Comparison of ENCODE assay signal across 8 cellular contexts in the genomic region with DNA sequence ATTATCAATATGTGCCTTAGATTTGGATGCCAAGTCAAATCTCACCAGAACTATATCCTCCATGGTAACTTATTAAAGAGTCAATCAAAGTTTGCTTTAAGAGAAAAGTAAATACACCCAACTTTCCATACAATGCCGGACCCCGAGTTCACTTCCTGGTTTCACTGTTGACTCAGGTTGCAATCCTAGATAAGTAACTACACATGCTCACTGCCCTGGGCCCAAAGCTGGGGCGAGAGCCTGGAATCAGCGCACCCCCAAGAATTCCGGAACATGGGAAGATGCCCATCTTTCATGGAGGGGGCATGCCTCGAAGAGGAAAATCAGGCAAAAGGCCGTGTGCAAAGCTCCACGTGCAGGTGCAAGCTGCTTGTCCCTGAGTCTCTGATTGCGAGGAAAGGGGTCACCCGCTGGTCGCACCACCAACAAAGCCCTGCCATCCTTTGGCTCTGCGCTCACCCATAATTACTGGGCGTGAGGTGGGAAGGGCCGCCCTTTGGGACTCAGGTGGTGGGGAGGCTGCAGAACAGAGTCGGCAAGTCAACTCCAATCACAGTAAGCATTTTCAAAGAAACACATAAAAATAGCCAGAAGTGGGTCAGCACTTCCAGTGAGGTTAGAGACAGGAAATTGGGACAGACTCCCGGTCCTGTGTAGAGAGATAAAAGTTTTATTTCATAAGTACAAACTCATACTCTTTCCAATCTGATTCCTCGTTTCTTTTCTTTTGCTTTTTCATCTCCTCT.
DNase-seq lines count a peak whose midpoint lies in the region; ATAC-seq, FAIRE-seq and TF ChIP-seq lines count a peak whose summit lies in the region.

No MANE protein-coding gene starts in this region.

- peak overlapping the region; percentile 38 for H3K27ac Mint-ChIP-seq in activated naive CD4-positive, alpha-beta T cell treated with anti-CD3 and anti-CD28 coated beads, Interleukin-2, amount 50 U/mL, for 24 hours
- peak overlapping the region; percentile 72 for H3K27ac Mint-ChIP-seq in memory B cell

- FAIRE-seq in HTR-8/SVneo (lab: Jason Lieb, UNC) (no peak), H54 (lab: Jason Lieb, UNC) (no peak)

- ATAC-seq in memory B cell (ENCODE audit: low read depth) (no peak), HG03095 (IDR thresholded peaks at IDR 0.05; ENCODE audit: unreplicated experiment) (no peak)

- H3K36me3 ChIP-seq in adipocyte (ENCODE audit: control insufficient read depth, insufficient read depth, low read length, severe bottlenecking) (no peaks in the 10 kb centered on the region), uterus (no peaks in the 10 kb centered on the region)

- H3K4me1 ChIP-seq in adipocyte (ENCODE audit: control insufficient read depth, insufficient read depth, low read length): peaks cover 69% of the 10 kb centered on the region
- H3K4me1 ChIP-seq in uterus: peaks cover 7 to 11% of the 10 kb centered on the region in 2 donors

- H3K4me1 Mint-ChIP-seq in activated naive CD4-positive, alpha-beta T cell treated with anti-CD3 and anti-CD28 coated beads, Interleukin-2, amount 50 U/mL, for 24 hours: peaks cover 72% of the 10 kb centered on the region
- peaks cover 46% of the 10 kb centered on the region for H3K4me1 Mint-ChIP-seq in memory B cell

- H3K4me3 ChIP-seq in adipocyte (ENCODE audit: low read length): peak overlapping the region; percentile 68
- H3K4me3 ChIP-seq in uterus: no peak overlapping the region

- no peak for TF ChIP-seq POLR2A in uterus (IDR thresholded peaks at IDR 0.05)
- no peak for TF ChIP-seq POLR2A in H54 (IDR thresholded peaks at IDR 0.05; ENCODE audit: low read depth, low read length)

- H3K27me3 Mint-ChIP-seq in activated naive CD4-positive, alpha-beta T cell treated with anti-CD3 and anti-CD28 coated beads, Interleukin-2, amount 50 U/mL, for 24 hours: no peaks in the 10 kb centered on the region
- no peaks in the 10 kb centered on the region for H3K27me3 Mint-ChIP-seq in memory B cell

- H3K9me3 ChIP-seq in adipocyte (ENCODE audit: control insufficient read depth, low read length): no peaks in the 10 kb centered on the region
- no peaks in the 10 kb centered on the region for H3K9me3 ChIP-seq in uterus

- no peaks in the 10 kb centered on the region for H3K9me3 Mint-ChIP-seq in activated naive CD4-positive, alpha-beta T cell treated with anti-CD3 and anti-CD28 coated beads, Interleukin-2, amount 50 U/mL, for 24 hours
- peaks cover 5% of the 10 kb centered on the region for H3K9me3 Mint-ChIP-seq in memory B cell

- no peak for DNase-seq in activated naive CD4-positive, alpha-beta T cell treated with Interleukin-2 at 50 U/mL for 16 hours
- DNase-seq in adipocyte (ENCODE audit: low read depth) (peak; percentile 38), memory B cell (ENCODE audit: low spot score in 2 of 2) (no peak), uterus (no peak), HTR-8/SVneo (ENCODE audit: insufficient read length, low spot score) (no peak), H54 (ENCODE audit: insufficient read length, low spot score) (no peak)

- H3K27me3 ChIP-seq in adipocyte (replicated peaks; ENCODE audit: control insufficient read depth, insufficient read depth, low read length): no peaks in the 10 kb centered on the region
- H3K27me3 ChIP-seq in uterus: no peaks in the 10 kb centered on the region

- intact Hi-C loops in uterus (cut with DNase I; ENCODE audit: low total_unique reads): no loop called here

- no peak overlapping the region for H3K4me3 Mint-ChIP-seq in activated naive CD4-positive, alpha-beta T cell treated with anti-CD3 and anti-CD28 coated beads, Interleukin-2, amount 50 U/mL, for 24 hours
- H3K4me3 Mint-ChIP-seq in memory B cell: peak overlapping the region; percentile 2

- TF ChIP-seq CTCF in uterus (IDR thresholded peaks at IDR 0.05): no peak

- H3K36me3 Mint-ChIP-seq in activated naive CD4-positive, alpha-beta T cell treated with anti-CD3 and anti-CD28 coated beads, Interleukin-2, amount 50 U/mL, for 24 hours: no peaks in the 10 kb centered on the region
- H3K36me3 Mint-ChIP-seq in memory B cell: peaks cover 4% of the 10 kb centered on the region

- H3K9ac ChIP-seq in adipocyte (ENCODE audit: low read length): peak overlapping the region; percentile 87

- H3K27ac ChIP-seq in uterus: peak overlapping the region; percentile 78 to 89
